In genomic region chr20:23159923-23160445, GRCh38 we compare ENCODE assay signal across 14 cellular contexts.
DNase-seq lines count a peak whose midpoint lies in the region; ATAC-seq, FAIRE-seq and TF ChIP-seq lines count a peak whose summit lies in the region.
"Had no signal": no experiment of that assay in that cellular context is flagged by ENCODE, and none has a peak within 500 bp of the region (broad histone marks: within the 10 kb centered on the region; RNA-seq: fewer than 3 reads in every experiment).

No MANE protein-coding gene starts in this region.

- H2AFZ ChIP-seq in GM23338 (peak overlapping the region; percentile 78; the same call in 1 of the 2 replicates), GM12878 (ENCODE audit: control insufficient read depth, low read depth, low read length) (no peak overlapping the region)

- BruUV-seq in GM12878 (replicated peaks; lab: Mats Ljungman, UMichigan): no TSS peak

- RAD21 ChIA-PET in GM12878 (lab: Charles Lee; ENCODE audit: unreplicated experiment): interaction anchor here (1.0 to 2.7 kb wide), 7 partner anchors 10 to 70 kb away, joined by 3 to 12 read pairs (median 3); no protein-coding TSS in a partner anchor

- H3K4me1 Mint-ChIP-seq in GM23338: peaks cover 23% of the 10 kb centered on the region
- H3K4me1 Mint-ChIP-seq in nephron: peaks cover 39% of the 10 kb centered on the region
- H3K4me1 Mint-ChIP-seq in activated T-helper 2 cell treated with anti-CD3 and anti-CD28 coated beads, Interferon-gamma antibody, Interleukin-2, Interleukin-4, amounts not matched to agents 10 μg/mL and 5 μg/mL and 100 μg/mL, durations not matched to agents 14 hours and 24 hours and 36 hours (ENCODE audit: low read depth): peaks cover 17% of the 10 kb centered on the region
- peaks cover 7% of the 10 kb centered on the region for H3K4me1 Mint-ChIP-seq in progenitor cell of endocrine pancreas (ENCODE audit: low read depth)

- H3K4me3 Mint-ChIP-seq in GM23338: no peak overlapping the region
- no peak overlapping the region for H3K4me3 Mint-ChIP-seq in nephron
- H3K4me3 Mint-ChIP-seq in activated T-helper 2 cell treated with anti-CD3 and anti-CD28 coated beads, Interferon-gamma antibody, Interleukin-2, Interleukin-4, amounts not matched to agents 10 μg/mL and 5 μg/mL and 100 μg/mL, durations not matched to agents 14 hours and 24 hours and 36 hours (ENCODE audit: low read depth): no peak overlapping the region
- H3K4me3 Mint-ChIP-seq in progenitor cell of endocrine pancreas (ENCODE audit: low read depth): no peak overlapping the region
- H3K4me3 Mint-ChIP-seq: CD4-positive, alpha-beta T cell; naive B cell had no signal

- no peaks in the 10 kb centered on the region for H3K27me3 ChIP-seq in BLaER1
- no peaks in the 10 kb centered on the region for H3K27me3 ChIP-seq in GM23338 (ENCODE audit: insufficient read depth)
- H3K27me3 ChIP-seq in GM12878 (replicated peaks in 1 of 2; ENCODE audit: control insufficient read depth in 2 of 2, insufficient read depth in 2 of 2, low read length in 1 of 2): no peaks in the 10 kb centered on the region

- H3K27ac Mint-ChIP-seq in GM23338 (no peak overlapping the region), nephron (peak overlapping the region in 2 of 3 experiments; percentile 43 to 58), progenitor cell of endocrine pancreas (no peak overlapping the region)
- H3K27ac Mint-ChIP-seq in activated T-helper 2 cell treated with anti-CD3 and anti-CD28 coated beads, Interferon-gamma antibody, Interleukin-2, Interleukin-4, amounts not matched to agents 10 μg/mL and 5 μg/mL and 100 μg/mL, durations not matched to agents 14 hours and 24 hours and 36 hours: no peak overlapping the region
- H3K27ac Mint-ChIP-seq: CD4-positive, alpha-beta T cell; naive B cell had no signal

- SMC1A ChIA-PET in GM12878 (lab: Charles Lee; ENCODE audit: uncharacterized antibody, unreplicated experiment): interaction anchor here (0.8 to 5.9 kb wide), 12 partner anchors 12 to 95 kb away, joined by 3 to 58 read pairs (median 4); no protein-coding TSS in a partner anchor

- ATAC-seq in GM23338 (no peak), GM12878 (peak; percentile 48), HG02678 (IDR thresholded peaks at IDR 0.05; ENCODE audit: unreplicated experiment) (no peak)
- ATAC-seq: HepG2 had no signal

- in situ Hi-C loops in GM12878 (cut with MboI): no loop called here

- H3K9ac ChIP-seq in BLaER1: no peak overlapping the region
- H3K9ac ChIP-seq in GM12878 (ENCODE audit: control insufficient read depth, insufficient read depth, low read length): no peak overlapping the region; the same call in 1 of the 2 replicates

- no peaks in the 10 kb centered on the region for H3K9me2 ChIP-seq in GM23338 (ENCODE audit: insufficient read depth)

- H3K27ac ChIP-seq in BLaER1: 0 out of 2 replicates have a peak overlapping the region, but pooled peaks have one; percentile 13
- no peak overlapping the region for H3K27ac ChIP-seq in GM23338 (ENCODE audit: low read depth)
- no peak overlapping the region for H3K27ac ChIP-seq in GM12878 (ENCODE audit: control insufficient read depth, insufficient read depth)

- no peaks in the 10 kb centered on the region for H3F3A ChIP-seq in GM23338 (replicated peaks; ENCODE audit: low read depth)

- H3K36me3 Mint-ChIP-seq in GM23338 (ENCODE audit: low read depth) (no peaks in the 10 kb centered on the region), nephron (ENCODE audit: low read depth) (no peaks in the 10 kb centered on the region), progenitor cell of endocrine pancreas (ENCODE audit: insufficient read depth) (no peaks in the 10 kb centered on the region)
- no peaks in the 10 kb centered on the region for H3K36me3 Mint-ChIP-seq in activated T-helper 2 cell treated with anti-CD3 and anti-CD28 coated beads, Interferon-gamma antibody, Interleukin-2, Interleukin-4, amounts not matched to agents 10 μg/mL and 5 μg/mL and 100 μg/mL, durations not matched to agents 14 hours and 24 hours and 36 hours (ENCODE audit: low read depth)
- H3K36me3 Mint-ChIP-seq: naive B cell had no signal

- TF ChIP-seq POLR2A in GM12878 (IDR thresholded peaks at IDR 0.05; ENCODE audit: low read depth, low read length): no peak

- CTCF ChIA-PET in GM12878 (lab: Yijun Ruan, JAX): interaction anchor here (0.7 to 2.4 kb wide), 6 partner anchors 8 to 100 kb away, joined by 3 to 6 read pairs (median 5); no protein-coding TSS in a partner anchor

- no peak for FAIRE-seq in GM12878 (lab: Jason Lieb, UNC)
- FAIRE-seq: endometrium, HepG2 had no signal

- no peak for TF ChIP-seq CTCF in GM23338 (conservative IDR thresholded peaks at IDR 0.05; ENCODE audit: low read depth in 2 of 2)
- TF ChIP-seq CTCF in GM12878 (IDR thresholded peaks at IDR 0.05 in 2 of 3, conservative IDR thresholded peaks at IDR 0.05 in 1 of 3; ENCODE audit: control insufficient read depth in 2 of 3, extremely low read depth in 1 of 3, insufficient read depth in 1 of 3, low read depth in 3 of 3, low read length in 3 of 3): no peak
- no peak for TF ChIP-seq CTCF in nephron (IDR thresholded peaks at IDR 0.05; ENCODE audit: unreplicated experiment in 3 of 3)
- TF ChIP-seq CTCF in progenitor cell of endocrine pancreas (IDR thresholded peaks at IDR 0.05; ENCODE audit: unreplicated experiment): no peak

- peaks cover 38% of the 10 kb centered on the region for H3K4me1 ChIP-seq in BLaER1
- H3K4me1 ChIP-seq in GM23338 (ENCODE audit: insufficient read depth): peaks cover 15% of the 10 kb centered on the region
- H3K4me1 ChIP-seq in GM12878 (ENCODE audit: control insufficient read depth, insufficient read depth, low read length): peaks cover 31% of the 10 kb centered on the region

- H4K20me1 ChIP-seq in BLaER1 (no peaks in the 10 kb centered on the region), GM23338 (replicated peaks; ENCODE audit: insufficient read depth) (no peaks in the 10 kb centered on the region), GM12878 (ENCODE audit: control insufficient read depth, insufficient read depth) (no peaks in the 10 kb centered on the region)

- intact Hi-C loops in GM12878 (cut with micrococcal nuclease; ENCODE audit: unreplicated experiment): no loop called here
- intact Hi-C loops in activated T-helper 2 cell treated with anti-CD3 and anti-CD28 coated beads, Interferon-gamma antibody, Interleukin-2, Interleukin-4, amounts not matched to agents 10 μg/mL and 5 μg/mL and 100 μg/mL, durations not matched to agents 14 hours and 24 hours and 36 hours (cut with micrococcal nuclease): loop anchor here (1.0 kb wide), 1 partner anchor 11 kb away; no protein-coding TSS in a partner anchor

- H3K27me3 Mint-ChIP-seq in GM23338 (ENCODE audit: insufficient read depth, low read depth, poor library complexity) (peaks cover 13% of the 10 kb centered on the region), nephron (ENCODE audit: low read depth) (peaks cover 14% of the 10 kb centered on the region), progenitor cell of endocrine pancreas (peaks cover 20% of the 10 kb centered on the region)
- no peaks in the 10 kb centered on the region for H3K27me3 Mint-ChIP-seq in activated T-helper 2 cell treated with anti-CD3 and anti-CD28 coated beads, Interferon-gamma antibody, Interleukin-2, Interleukin-4, amounts not matched to agents 10 μg/mL and 5 μg/mL and 100 μg/mL, durations not matched to agents 14 hours and 24 hours and 36 hours (ENCODE audit: low read depth)
- H3K27me3 Mint-ChIP-seq: CD4-positive, alpha-beta T cell had no signal

- DNase-seq in GM23338 (ENCODE audit: low spot score): no peak
- DNase-seq in GM12878 (ENCODE audit: low read depth, low spot score): no peak
- no peak for DNase-seq in activated T-helper 2 cell treated with anti-CD3 and anti-CD28 coated beads, Interferon-gamma antibody, Interleukin-2, Interleukin-4, amounts not matched to agents 10 μg/mL and 5 μg/mL and 100 μg/mL, durations not matched to agents 14 hours and 24 hours and 36 hours (ENCODE audit: low spot score)
- no peak for DNase-seq in AG08396 (ENCODE audit: low spot score)
- DNase-seq in progenitor cell of endocrine pancreas (ENCODE audit: low spot score, unreplicated experiment): no peak
- DNase-seq: anterior cingulate cortex; CD4-positive, alpha-beta T cell; naive B cell; NCI-H2029 had no signal

- H3K36me3 ChIP-seq in BLaER1 (no peaks in the 10 kb centered on the region), GM23338 (ENCODE audit: insufficient read depth) (no peaks in the 10 kb centered on the region), GM12878 (ENCODE audit: control insufficient read depth in 2 of 2, insufficient read depth in 2 of 2, low read length in 1 of 2) (no peaks in the 10 kb centered on the region)

- H3K4me2 ChIP-seq in BLaER1: peak overlapping the region; percentile 63
- H3K4me2 ChIP-seq in GM23338: peak overlapping the region; percentile 20; the same call in 1 of the 2 replicates
- H3K4me2 ChIP-seq in GM12878 (ENCODE audit: control insufficient read depth, insufficient read depth): peak overlapping the region; percentile 55

- H3K9me3 ChIP-seq in BLaER1 (no peaks in the 10 kb centered on the region), GM12878 (replicated peaks; ENCODE audit: control insufficient read depth, insufficient read depth, low read length) (no peaks in the 10 kb centered on the region)

- H3K79me2 ChIP-seq in GM23338 (replicated peaks; ENCODE audit: insufficient read depth) (no peaks in the 10 kb centered on the region), GM12878 (ENCODE audit: control insufficient read depth, insufficient read depth, low read length) (no peaks in the 10 kb centered on the region)

- H3K9me3 Mint-ChIP-seq in GM23338 (no peaks in the 10 kb centered on the region), nephron (no peaks in the 10 kb centered on the region), progenitor cell of endocrine pancreas (ENCODE audit: low read depth) (no peaks in the 10 kb centered on the region)
- H3K9me3 Mint-ChIP-seq in activated T-helper 2 cell treated with anti-CD3 and anti-CD28 coated beads, Interferon-gamma antibody, Interleukin-2, Interleukin-4, amounts not matched to agents 10 μg/mL and 5 μg/mL and 100 μg/mL, durations not matched to agents 14 hours and 24 hours and 36 hours: no peaks in the 10 kb centered on the region
- H3K9me3 Mint-ChIP-seq: CD4-positive, alpha-beta T cell; naive B cell had no signal

- H3K4me3 ChIP-seq in BLaER1 (no peak overlapping the region), GM23338 (no peak overlapping the region), GM12878 (no peak overlapping the region; the same call in 1 of the 2 replicates)

- 10% methylated on average over 4 of the region's 4 CpGs for WGBS in GM12878 (ENCODE audit: insufficient coverage, insufficient replicate concordance, low lambda C conversion rate, missing lambda C conversion rate)

- POLR2A ChIA-PET in GM12878 (lab: Charles Lee): interaction anchor here (1.1 to 1.3 kb wide), 4 partner anchors 11 to 48 kb away, joined by 3 to 5 read pairs (median 4); no protein-coding TSS in a partner anchor

- no peak for TF ChIP-seq EP300 in GM12878 (IDR thresholded peaks at IDR 0.05; ENCODE audit: borderline replicate concordance in 1 of 2, control insufficient read depth in 1 of 2, low read depth in 2 of 2, low read length in 2 of 2)

- no peak for TF ChIP-seq RAD21 in GM12878 (IDR thresholded peaks at IDR 0.05; ENCODE audit: insufficient read depth, low read depth, low read length)

TF ChIP-seq in GM23338, 12 proteins besides CTCF, POLR2A, EP300 and RAD21 (continues in another document):
- no peak for TF ChIP-seq CREB1 (CRISPR knock-in tag; IDR thresholded peaks at IDR 0.05; ENCODE audit: low read depth)

Comparison
In these comparisons a context has a peak if more than half of its experiments do, and no peak if none do; other contexts are left out.
1. H3K27ac Mint-ChIP-seq: peak in nephron (2 of 3); none in GM23338 (single experiment), activated T-helper 2 cell treated with anti-CD3 and anti-CD28 coated beads, Interferon-gamma antibody, Interleukin-2, Interleukin-4, amounts not matched to agents 10 μg/mL and 5 μg/mL and 100 μg/mL, durations not matched to agents 14 hours and 24 hours and 36 hours (single experiment) and progenitor cell of endocrine pancreas (single experiment).
2. Peak in every context shown above with its lines, with median percentiles within 50 percentile points of each other: H3K4me2 ChIP-seq.